Comparison of ENCODE assay signal across 9 cellular contexts in genomic region chr9:6008169-6008979, GRCh38. TPM values are rescaled to one million over a fixed set of nuclear protein-coding genes. Genes with fewer than 3 reads are reported as not detected.
DNase-seq lines count a peak whose midpoint lies in the region; ATAC-seq, FAIRE-seq and TF ChIP-seq lines count a peak whose summit lies in the region.
"Had no signal": no experiment of that assay in that cellular context is flagged by ENCODE, and none has a peak within 500 bp of the region (broad histone marks: within the 10 kb centered on the region; RNA-seq: fewer than 3 reads in every experiment).

No MANE protein-coding gene starts in this region.

- no peaks in the 10 kb centered on the region for H3K27me3 ChIP-seq in keratinocyte (ENCODE audit: control insufficient read depth, extremely low read depth, insufficient read depth, low read length)

- TF ChIP-seq CTCF in AG10803 (conservative IDR thresholded peaks at IDR 0.05; ENCODE audit: low read length) (no peak), keratinocyte (optimal IDR thresholded peaks at IDR 0.05 in 1 of 3, IDR thresholded peaks at IDR 0.05 in 1 of 3, conservative IDR thresholded peaks at IDR 0.05 in 1 of 3; ENCODE audit: extremely low read depth in 1 of 3, insufficient read depth in 2 of 3, low read length in 3 of 3) (no peak)

- H3K27ac ChIP-seq in keratinocyte (ENCODE audit: control insufficient read depth, insufficient read depth, low read length), result peak overlapping the region; percentile 77

- no peaks in the 10 kb centered on the region for H3K9me1 ChIP-seq in keratinocyte (ENCODE audit: control insufficient read depth, extremely low read depth, insufficient read depth, low read length)

- peaks cover 60% of the 10 kb centered on the region for H3K79me2 ChIP-seq in keratinocyte (ENCODE audit: control insufficient read depth, insufficient read depth, low read length)

- dilution Hi-C loops in keratinocyte (cut with MboI; ENCODE audit: extremely low pct_ligation_motif_present, low sequenced_read_pairs), result no loop called here

- no peaks in the 10 kb centered on the region for H3K9me3 ChIP-seq in keratinocyte (ENCODE audit: control insufficient read depth, low read depth, low read length)

- H3K4me2 ChIP-seq in keratinocyte (ENCODE audit: control insufficient read depth, extremely low read depth, insufficient read depth, low read depth, low read length), result peak overlapping the region; percentile 89

- peak overlapping the region; percentile 85 for H2AFZ ChIP-seq in keratinocyte (ENCODE audit: control insufficient read depth, low read length)

- peaks cover 19% of the 10 kb centered on the region for H3K4me1 ChIP-seq in keratinocyte (ENCODE audit: control insufficient read depth, extremely low read depth, insufficient read depth, low read length)

- no peaks in the 10 kb centered on the region for H4K20me1 ChIP-seq in keratinocyte (ENCODE audit: control insufficient read depth, extremely low read depth, insufficient read depth, low read length)

- ATAC-seq in GM19035 (IDR thresholded peaks at IDR 0.05; ENCODE audit: unreplicated experiment) (peak; percentile 67), HG03342 (IDR thresholded peaks at IDR 0.05; ENCODE audit: unreplicated experiment) (peak; percentile 67)

- H3K4me3 ChIP-seq in AG10803 (ENCODE audit: low read length) (peak overlapping the region; percentile 83), keratinocyte (ENCODE audit: control insufficient read depth in 2 of 3, extremely low read depth in 1 of 3, insufficient read depth in 2 of 3, low read depth in 1 of 3, low read length in 3 of 3) (peak overlapping the region; percentile 67 to 91 (median 89))

- DNase-seq in AG10803 (ENCODE audit: low read depth), result peak; percentile 99
- DNase-seq in NCI-H345 treated with DMSO at 0.1 percent for 48 hours (lab: John Stamatoyannopoulos, UW; ENCODE audit: unreplicated experiment), result peak; percentile 93
- peak; percentile 84 for DNase-seq in activated CD4-positive, CD25-positive, alpha-beta regulatory T cell treated with anti-CD3 and anti-CD28 coated beads, Interleukin-2, amount 50 U/mL, for 72 hours
- peak; percentile 73 to 90 for DNase-seq in cerebellar nuclear complex (lab: John Stamatoyannopoulos, UW)
- peak; percentile 91 for DNase-seq in keratinocyte (ENCODE audit: low read depth, low spot score)
- peak; percentile 87 to 91 (median 88) for DNase-seq in stimulated activated CD4-positive, alpha-beta T cell treated with anti-CD3 and anti-CD28 coated beads, Interleukin-12 subunit alpha, Interleukin-12 subunit beta, amount 100 ng/mL, for 48 hours (ENCODE audit: low read depth in 2 of 3, low spot score in 1 of 3)

- peaks cover 0 to 2% of the 10 kb centered on the region in 2 experiments for H3K36me3 ChIP-seq in keratinocyte (ENCODE audit: control insufficient read depth in 2 of 2, extremely low read depth in 1 of 2, insufficient read depth in 2 of 2, low read length in 2 of 2)

- H3K9ac ChIP-seq in keratinocyte (ENCODE audit: control insufficient read depth, extremely low read depth, insufficient read depth, low read length), result peak overlapping the region; percentile 83

- peak; percentile 69 for FAIRE-seq in keratinocyte (lab: Jason Lieb, UNC)
- FAIRE-seq: TTC549 had no signal

RNA-seq across cellular contexts. Expression of gene RANBP6, which starts 7.0 kb away (rescaled TPM):
- 7.4 to 14.7 TPM (median 10.9 TPM) in 3 replicates for polyA plus RNA-seq in keratinocyte
- 8.6 TPM for polyA plus RNA-seq in keratinocyte (2011; ENCODE audit: low read depth)
- polyA plus RNA-seq in keratinocyte (2011; cell fraction: cytosol; rRNA removed), result 3.5 and 7.3 TPM in 2 replicates
- polyA plus RNA-seq in keratinocyte (2011; cell fraction: nucleus; rRNA removed), result 10.4 and 17.0 TPM in 2 replicates
- 8.2 and 11.9 TPM in 2 replicates for polyA plus RNA-seq in keratinocyte (2012; ENCODE audit: low replicate concordance)
- 2.6 to 18.6 TPM (median 9.9 TPM) in 3 replicates for polyA minus RNA-seq in keratinocyte
- polyA minus RNA-seq in keratinocyte (2011; cell fraction: cytosol; rRNA and poly(A)+ RNA removed), result 13.6 TPM
- polyA minus RNA-seq in keratinocyte (2011; cell fraction: nucleus; rRNA and poly(A)+ RNA removed), result 10.6 and 22.0 TPM in 2 replicates

Comparison
In these comparisons a context has a peak if more than half of its experiments do, and no peak if none do; other contexts are left out.
1. Peak in every context shown above with its lines: DNase-seq, ATAC-seq, H3K4me3 ChIP-seq and H3K27ac ChIP-seq.